2 cellular contexts compared by ENCODE assay signal in genomic region chr6:19838442-19839236, GRCh38.
TF ChIP-seq lines count a peak whose summit lies in the region.

No MANE protein-coding gene starts in this region.

TF ChIP-seq in IMR-90, 13 proteins besides CTCF, POLR2A, EP300 and RAD21 (continued from another document):
- TF ChIP-seq CHD1 (IDR thresholded peaks at IDR 0.05; ENCODE audit: low read depth, low read length): no peak
- TF ChIP-seq, protein P1, sequence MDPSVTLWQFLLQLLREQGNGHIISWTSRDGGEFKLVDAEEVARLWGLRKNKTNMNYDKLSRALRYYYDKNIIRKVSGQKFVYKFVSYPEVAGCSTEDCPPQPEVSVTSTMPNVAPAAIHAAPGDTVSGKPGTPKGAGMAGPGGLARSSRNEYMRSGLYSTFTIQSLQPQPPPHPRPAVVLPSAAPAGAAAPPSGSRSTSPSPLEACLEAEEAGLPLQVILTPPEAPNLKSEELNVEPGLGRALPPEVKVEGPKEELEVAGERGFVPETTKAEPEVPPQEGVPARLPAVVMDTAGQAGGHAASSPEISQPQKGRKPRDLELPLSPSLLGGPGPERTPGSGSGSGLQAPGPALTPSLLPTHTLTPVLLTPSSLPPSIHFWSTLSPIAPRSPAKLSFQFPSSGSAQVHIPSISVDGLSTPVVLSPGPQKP (IDR thresholded peaks at IDR 0.05; ENCODE audit: borderline replicate concordance, low read depth, low read length): no peak
- no peak for TF ChIP-seq BHLHE40 (IDR thresholded peaks at IDR 0.05; ENCODE audit: low read depth, low read length)

TF ChIP-seq in WTC11, 78 proteins besides CTCF, POLR2A, EP300 and RAD21 (continued from another document):
- 0 out of 2 replicates have a peak, but pooled peaks have one; percentile 28 for TF ChIP-seq ARID4B (CRISPR knock-in tag; IDR thresholded peaks at IDR 0.05; ENCODE audit: borderline replicate concordance)
- no peak for TF ChIP-seq SMAD4 (CRISPR knock-in tag; IDR thresholded peaks at IDR 0.05)
- no peak for TF ChIP-seq ZBTB21 (CRISPR knock-in tag; IDR thresholded peaks at IDR 0.05; ENCODE audit: borderline replicate concordance)
- no peak for TF ChIP-seq HMGA2 (CRISPR knock-in tag; IDR thresholded peaks at IDR 0.05)
- TF ChIP-seq ETV6 (CRISPR knock-in tag; IDR thresholded peaks at IDR 0.05): 0 out of 2 replicates have a peak, but pooled peaks have one; percentile 4
- no peak for TF ChIP-seq ZNF416 (CRISPR knock-in tag; IDR thresholded peaks at IDR 0.05)
- TF ChIP-seq ZNF232 (CRISPR knock-in tag; IDR thresholded peaks at IDR 0.05): no peak
- no peak for TF ChIP-seq ZNF532 (CRISPR knock-in tag; IDR thresholded peaks at IDR 0.05; ENCODE audit: borderline replicate concordance)
- no peak for TF ChIP-seq GRHL2 (CRISPR knock-in tag; IDR thresholded peaks at IDR 0.05; ENCODE audit: insufficient replicate concordance, severe bottlenecking)
- peak; percentile 40; the same call in 1 of the 2 replicates for TF ChIP-seq HMGXB4 (CRISPR knock-in tag; IDR thresholded peaks at IDR 0.05)
